Comparison of ENCODE assay signal across 18 cellular contexts in genomic region chr13:110400786-110401533, GRCh38.
DNase-seq lines count a peak whose midpoint lies in the region; ATAC-seq and TF ChIP-seq lines count a peak whose summit lies in the region.
"Had no signal": no experiment of that assay in that cellular context is flagged by ENCODE, and none has a peak within 500 bp of the region (broad histone marks: within the 10 kb centered on the region; RNA-seq: fewer than 3 reads in every experiment).

No MANE protein-coding gene starts in this region.

- no peaks in the 10 kb centered on the region for H3K9me3 Mint-ChIP-seq in chondrocyte (ENCODE audit: low read depth)
- H3K9me3 Mint-ChIP-seq: activated B cell treated with CpG ODN at 0.5 μM for 24 hours; activated naive CD4-positive, alpha-beta T cell treated with anti-CD3 and anti-CD28 coated beads, Interleukin-2, amount 50 U/mL, for 72 hours; IgD-negative memory B cell; type B pancreatic cell had no signal

- H3K79me2 ChIP-seq in smooth muscle cell (ENCODE audit: low read depth): peaks cover 57% of the 10 kb centered on the region

- peak overlapping the region; percentile 80 for H3K27ac Mint-ChIP-seq in chondrocyte (ENCODE audit: unreplicated experiment)
- H3K27ac Mint-ChIP-seq: activated B cell treated with CpG ODN at 0.5 μM for 24 hours; activated naive CD4-positive, alpha-beta T cell treated with anti-CD3 and anti-CD28 coated beads, Interleukin-2, amount 50 U/mL, for 72 hours; IgD-negative memory B cell; type B pancreatic cell had no signal

- ATAC-seq in HG03378 (IDR thresholded peaks at IDR 0.05; ENCODE audit: unreplicated experiment): no peak
- ATAC-seq: activated naive CD4-positive, alpha-beta T cell treated with anti-CD3 and anti-CD28 coated beads, Interleukin-2, amount 50 U/mL, for 72 hours; left lobe of liver had no signal

- H3K4me3 Mint-ChIP-seq in chondrocyte (ENCODE audit: unreplicated experiment): no peak overlapping the region
- H3K4me3 Mint-ChIP-seq: activated B cell treated with CpG ODN at 0.5 μM for 24 hours, IgD-negative memory B cell, type B pancreatic cell had no signal

- H3K4me1 ChIP-seq in right atrium auricular region (peaks cover 0 to 64% of the 10 kb centered on the region in 2 donors), smooth muscle cell (ENCODE audit: low read depth) (peaks cover 37% of the 10 kb centered on the region)

- H3K9ac ChIP-seq in smooth muscle cell (ENCODE audit: low read depth): peak overlapping the region; percentile 37
- H3K9ac ChIP-seq: BLaER1 had no signal

- H3K4me2 ChIP-seq in smooth muscle cell: peak overlapping the region; percentile 52
- H3K4me2 ChIP-seq: BLaER1 had no signal

- H3K27ac ChIP-seq in right atrium auricular region (peak overlapping the region; percentile 83 to 95), smooth muscle cell (ENCODE audit: low read depth) (peak overlapping the region; percentile 100)
- H3K27ac ChIP-seq: BLaER1, dorsolateral prefrontal cortex had no signal

- DNase-seq in ELR (ENCODE audit: low read depth) (peak; percentile 66), chondrocyte (ENCODE audit: low spot score) (no peak), right atrium auricular region (ENCODE audit: low spot score) (no peak), smooth muscle cell (lab: John Stamatoyannopoulos, UW; ENCODE audit: unreplicated experiment) (no peak), SKM-1 treated with dmso at 0.1 percent for 144 hours (lab: John Stamatoyannopoulos, UW; ENCODE audit: unreplicated experiment) (no peak), globus pallidus (ENCODE audit: low spot score) (no peak), H4 (ENCODE audit: low spot score) (no peak)
- DNase-seq: activated B cell treated with CpG ODN at 0.5 μM for 24 hours; dorsolateral prefrontal cortex; NCI-H1092; NCI-H226; stimulated activated CD4-positive, alpha-beta T cell treated with anti-CD3 and anti-CD28 coated beads, Interleukin-15, amount 100 ng/mL, for 24 hours had no signal

- H3K9me3 ChIP-seq in right atrium auricular region (no peaks in the 10 kb centered on the region), smooth muscle cell (replicated peaks; ENCODE audit: low read depth) (no peaks in the 10 kb centered on the region)
- H3K9me3 ChIP-seq: BLaER1 had no signal

- H3K27me3 ChIP-seq in right atrium auricular region (no peaks in the 10 kb centered on the region), smooth muscle cell (ENCODE audit: low read depth) (no peaks in the 10 kb centered on the region)
- H3K27me3 ChIP-seq: BLaER1, dorsolateral prefrontal cortex had no signal

- H3K36me3 ChIP-seq in right atrium auricular region (no peaks in the 10 kb centered on the region), smooth muscle cell (ENCODE audit: low read depth) (no peaks in the 10 kb centered on the region)
- H3K36me3 ChIP-seq: BLaER1 had no signal

- H2AFZ ChIP-seq in smooth muscle cell (ENCODE audit: low read depth): no peak overlapping the region

- H3K27me3 Mint-ChIP-seq in chondrocyte (ENCODE audit: low read depth): no peaks in the 10 kb centered on the region
- H3K27me3 Mint-ChIP-seq: type B pancreatic cell had no signal

- peaks cover 71% of the 10 kb centered on the region for H3F3A ChIP-seq in smooth muscle cell (ENCODE audit: low read depth)

- H3K36me3 Mint-ChIP-seq in chondrocyte (ENCODE audit: low read depth): peaks cover 17% of the 10 kb centered on the region
- H3K36me3 Mint-ChIP-seq: IgD-negative memory B cell had no signal

- TF ChIP-seq CTCF in chondrocyte (IDR thresholded peaks at IDR 0.05): no peak
- TF ChIP-seq CTCF in right atrium auricular region (IDR thresholded peaks at IDR 0.05): no peak
- TF ChIP-seq CTCF in smooth muscle cell (IDR thresholded peaks at IDR 0.05; ENCODE audit: borderline replicate concordance, insufficient read depth, poor library complexity, severe bottlenecking): no peak

- no peak overlapping the region for H3K4me3 ChIP-seq in right atrium auricular region
- no peak overlapping the region for H3K4me3 ChIP-seq in smooth muscle cell
- H3K4me3 ChIP-seq: BLaER1, dorsolateral prefrontal cortex had no signal

- 27% methylated on average over 3 of the region's 3 CpGs for WGBS in smooth muscle cell (ENCODE audit: low lambda C conversion rate)

- no peaks in the 10 kb centered on the region for H4K20me1 ChIP-seq in smooth muscle cell (ENCODE audit: low read depth)
- H4K20me1 ChIP-seq: BLaER1 had no signal

- H3K4me1 Mint-ChIP-seq in chondrocyte (ENCODE audit: low read depth): peaks cover 97% of the 10 kb centered on the region
- H3K4me1 Mint-ChIP-seq: activated B cell treated with CpG ODN at 0.5 μM for 24 hours, IgD-negative memory B cell had no signal
